ENCODE assay signal across 1 cellular context in the genomic region with DNA sequence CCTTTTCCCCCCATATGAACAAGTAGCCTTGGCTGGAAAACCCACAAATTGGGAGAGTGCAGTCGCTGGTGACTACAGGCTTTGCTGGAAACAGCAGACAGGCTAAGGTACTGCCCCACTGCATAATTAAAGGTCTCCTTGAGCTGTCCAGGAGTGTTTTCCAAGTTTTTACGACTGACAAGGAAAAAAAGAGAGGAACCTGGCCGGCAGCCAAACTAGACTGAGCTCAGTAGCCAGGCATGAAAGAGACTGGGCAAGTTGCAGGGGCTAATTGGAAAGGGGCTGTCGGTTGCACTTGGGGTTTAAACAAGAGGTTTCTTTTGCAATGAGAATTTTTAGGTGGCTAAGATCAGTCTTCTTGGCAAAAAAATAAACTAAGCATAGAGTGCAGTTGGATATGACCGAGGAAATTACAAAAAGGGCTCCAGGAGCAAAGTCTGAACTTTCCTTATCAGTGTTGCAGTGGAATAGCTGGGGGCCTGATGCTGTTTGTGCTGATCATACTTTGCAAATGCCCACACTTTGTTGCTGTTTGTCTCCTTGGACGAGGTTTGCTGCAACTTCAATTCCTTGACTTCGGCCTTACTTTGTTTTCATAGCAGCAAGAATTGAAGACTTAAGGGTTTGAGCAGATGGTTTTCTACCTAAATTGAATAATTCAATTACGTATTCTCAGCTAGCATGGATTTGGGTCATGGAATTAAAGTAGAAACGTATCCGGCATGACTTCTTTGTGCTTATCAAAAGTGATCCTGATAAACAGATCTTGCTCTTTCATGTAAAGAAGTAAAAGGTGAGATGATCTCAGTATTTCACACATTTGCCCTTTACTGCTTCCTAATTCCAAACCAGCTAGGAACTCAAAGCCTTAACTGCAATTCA.
TF ChIP-seq lines count a peak whose summit lies in the region.

No MANE protein-coding gene starts in this region.

TF ChIP-seq in HEK293, 187 proteins besides CTCF, POLR2A, EP300 and RAD21 (continued from another document):
- TF ChIP-seq, protein P1, sequence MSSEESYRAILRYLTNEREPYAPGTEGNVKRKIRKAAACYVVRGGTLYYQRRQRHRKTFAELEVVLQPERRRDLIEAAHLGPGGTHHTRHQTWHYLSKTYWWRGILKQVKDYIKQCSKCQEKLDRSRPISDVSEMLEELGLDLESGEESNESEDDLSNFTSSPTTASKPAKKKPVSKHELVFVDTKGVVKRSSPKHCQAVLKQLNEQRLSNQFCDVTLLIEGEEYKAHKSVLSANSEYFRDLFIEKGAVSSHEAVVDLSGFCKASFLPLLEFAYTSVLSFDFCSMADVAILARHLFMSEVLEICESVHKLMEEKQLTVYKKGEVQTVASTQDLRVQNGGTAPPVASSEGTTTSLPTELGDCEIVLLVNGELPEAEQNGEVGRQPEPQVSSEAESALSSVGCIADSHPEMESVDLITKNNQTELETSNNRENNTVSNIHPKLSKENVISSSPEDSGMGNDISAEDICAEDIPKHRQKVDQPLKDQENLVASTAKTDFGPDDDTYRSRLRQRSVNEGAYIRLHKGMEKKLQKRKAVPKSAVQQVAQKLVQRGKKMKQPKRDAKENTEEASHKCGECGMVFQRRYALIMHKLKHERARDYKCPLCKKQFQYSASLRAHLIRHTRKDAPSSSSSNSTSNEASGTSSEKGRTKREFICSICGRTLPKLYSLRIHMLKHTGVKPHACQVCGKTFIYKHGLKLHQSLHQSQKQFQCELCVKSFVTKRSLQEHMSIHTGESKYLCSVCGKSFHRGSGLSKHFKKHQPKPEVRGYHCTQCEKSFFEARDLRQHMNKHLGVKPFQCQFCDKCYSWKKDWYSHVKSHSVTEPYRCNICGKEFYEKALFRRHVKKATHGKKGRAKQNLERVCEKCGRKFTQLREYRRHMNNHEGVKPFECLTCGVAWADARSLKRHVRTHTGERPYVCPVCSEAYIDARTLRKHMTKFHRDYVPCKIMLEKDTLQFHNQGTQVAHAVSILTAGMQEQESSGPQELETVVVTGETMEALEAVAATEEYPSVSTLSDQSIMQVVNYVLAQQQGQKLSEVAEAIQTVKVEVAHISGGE (tag by site-specific recombination; conservative IDR thresholded peaks at IDR 0.05; ENCODE audit: low read depth) = no peak
- TF ChIP-seq ZNF174 (tag by site-specific recombination; IDR thresholded peaks at IDR 0.05) (no peak), ZNF544 (tag by site-specific recombination; IDR thresholded peaks at IDR 0.05) (no peak), SP3 (tag by site-specific recombination; IDR thresholded peaks at IDR 0.05) (no peak), FEZF1 (tag by site-specific recombination; IDR thresholded peaks at IDR 0.05) (peak; percentile 15; the same call in 1 of the 2 replicates), ZNF16 (tag by site-specific recombination; IDR thresholded peaks at IDR 0.05; ENCODE audit: low read depth) (no peak), ZNF510 (tag by site-specific recombination; IDR thresholded peaks at IDR 0.05; ENCODE audit: insufficient replicate concordance) (no peak), KLF10 (tag by site-specific recombination; IDR thresholded peaks at IDR 0.05) (0 out of 2 replicates have a peak, but pooled peaks have one; percentile 19), ZNF529 (tag by site-specific recombination; IDR thresholded peaks at IDR 0.05; ENCODE audit: insufficient replicate concordance) (no peak), SCRT2 (tag by site-specific recombination; IDR thresholded peaks at IDR 0.05) (no peak)
- TF ChIP-seq, protein P2, sequence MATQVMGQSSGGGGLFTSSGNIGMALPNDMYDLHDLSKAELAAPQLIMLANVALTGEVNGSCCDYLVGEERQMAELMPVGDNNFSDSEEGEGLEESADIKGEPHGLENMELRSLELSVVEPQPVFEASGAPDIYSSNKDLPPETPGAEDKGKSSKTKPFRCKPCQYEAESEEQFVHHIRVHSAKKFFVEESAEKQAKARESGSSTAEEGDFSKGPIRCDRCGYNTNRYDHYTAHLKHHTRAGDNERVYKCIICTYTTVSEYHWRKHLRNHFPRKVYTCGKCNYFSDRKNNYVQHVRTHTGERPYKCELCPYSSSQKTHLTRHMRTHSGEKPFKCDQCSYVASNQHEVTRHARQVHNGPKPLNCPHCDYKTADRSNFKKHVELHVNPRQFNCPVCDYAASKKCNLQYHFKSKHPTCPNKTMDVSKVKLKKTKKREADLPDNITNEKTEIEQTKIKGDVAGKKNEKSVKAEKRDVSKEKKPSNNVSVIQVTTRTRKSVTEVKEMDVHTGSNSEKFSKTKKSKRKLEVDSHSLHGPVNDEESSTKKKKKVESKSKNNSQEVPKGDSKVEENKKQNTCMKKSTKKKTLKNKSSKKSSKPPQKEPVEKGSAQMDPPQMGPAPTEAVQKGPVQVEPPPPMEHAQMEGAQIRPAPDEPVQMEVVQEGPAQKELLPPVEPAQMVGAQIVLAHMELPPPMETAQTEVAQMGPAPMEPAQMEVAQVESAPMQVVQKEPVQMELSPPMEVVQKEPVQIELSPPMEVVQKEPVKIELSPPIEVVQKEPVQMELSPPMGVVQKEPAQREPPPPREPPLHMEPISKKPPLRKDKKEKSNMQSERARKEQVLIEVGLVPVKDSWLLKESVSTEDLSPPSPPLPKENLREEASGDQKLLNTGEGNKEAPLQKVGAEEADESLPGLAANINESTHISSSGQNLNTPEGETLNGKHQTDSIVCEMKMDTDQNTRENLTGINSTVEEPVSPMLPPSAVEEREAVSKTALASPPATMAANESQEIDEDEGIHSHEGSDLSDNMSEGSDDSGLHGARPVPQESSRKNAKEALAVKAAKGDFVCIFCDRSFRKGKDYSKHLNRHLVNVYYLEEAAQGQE (tag by site-specific recombination; IDR thresholded peaks at IDR 0.05) = peak; percentile 65
